Comparison of ENCODE assay signal across 18 cellular contexts in the genomic region with DNA sequence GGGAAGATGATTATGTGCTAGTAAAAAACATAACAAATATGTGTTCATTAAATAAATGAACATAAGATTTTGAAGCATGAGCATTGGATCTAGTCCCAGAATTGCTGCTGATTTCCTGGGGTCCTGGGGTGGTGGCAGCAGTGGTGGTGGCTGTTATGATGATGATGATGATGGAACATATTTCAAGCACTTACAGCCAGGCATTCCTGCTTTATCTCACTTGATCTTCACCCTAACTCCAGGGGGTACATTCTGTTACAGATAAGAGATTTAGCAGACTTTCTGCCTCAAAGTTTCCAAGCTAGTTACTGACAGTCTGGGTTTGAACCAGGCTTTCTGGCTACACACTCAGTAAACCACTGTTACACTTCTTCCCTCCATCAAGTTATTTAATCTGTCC. TPM values are rescaled to one million over a fixed set of nuclear protein-coding genes. Genes with fewer than 3 reads are reported as not detected.
DNase-seq lines count a peak whose midpoint lies in the region; TF ChIP-seq lines count a peak whose summit lies in the region.
"Had no signal": no experiment of that assay in that cellular context is flagged by ENCODE, and none has a peak within 500 bp of the region (broad histone marks: within the 10 kb centered on the region; RNA-seq: fewer than 3 reads in every experiment).

No MANE protein-coding gene starts in this region.

- peaks cover 5 to 18% (median 15%) of the 10 kb centered on the region in 4 donors for H3K36me3 ChIP-seq in liver (ENCODE audit: control insufficient read depth in 4 of 4, insufficient read depth in 3 of 4, low read depth in 1 of 4, low read length in 3 of 4)
- H3K36me3 ChIP-seq in Karpas-422 (ENCODE audit: insufficient read depth, low read length), result no peaks in the 10 kb centered on the region

- peaks cover 35% of the 10 kb centered on the region for H3K36me3 Mint-ChIP-seq in activated T-helper 1 cell treated with anti-CD3 and anti-CD28 coated beads, Interleukin-12 subunit alpha, Interleukin-12 subunit beta, Interleukin-2, Interleukin-4 antibody, amounts not matched to agents 30 ng/mL and 10 ng/mL and 1 ng/mL, durations not matched to agents 14 hours and 24 hours and 36 hours (ENCODE audit: low read depth)

- H3K4me2 ChIP-seq in Karpas-422 (ENCODE audit: low read depth, low read length, poor library complexity, severe bottlenecking), result no peak overlapping the region

- peak overlapping the region; percentile 7 for H3K27ac Mint-ChIP-seq in activated T-helper 1 cell treated with anti-CD3 and anti-CD28 coated beads, Interleukin-12 subunit alpha, Interleukin-12 subunit beta, Interleukin-2, Interleukin-4 antibody, amounts not matched to agents 30 ng/mL and 10 ng/mL and 1 ng/mL, durations not matched to agents 14 hours and 24 hours and 36 hours

- peak overlapping the region; percentile 92 to 97 for H3K27ac ChIP-seq in liver (ENCODE audit: low read depth in 1 of 2, low read length in 2 of 2)
- no peak overlapping the region for H3K27ac ChIP-seq in Karpas-422 (ENCODE audit: low read length)

- H3K27me3 ChIP-seq in liver (ENCODE audit: control insufficient read depth in 4 of 4, insufficient read depth in 4 of 4, low read length in 3 of 4) (no peaks in the 10 kb centered on the region), Karpas-422 (ENCODE audit: low read length) (no peaks in the 10 kb centered on the region)

- H3K4me3 Mint-ChIP-seq in activated T-helper 1 cell treated with anti-CD3 and anti-CD28 coated beads, Interleukin-12 subunit alpha, Interleukin-12 subunit beta, Interleukin-2, Interleukin-4 antibody, amounts not matched to agents 30 ng/mL and 10 ng/mL and 1 ng/mL, durations not matched to agents 14 hours and 24 hours and 36 hours, result no peak overlapping the region

- no peak for TF ChIP-seq RAD21 in liver (IDR thresholded peaks at IDR 0.05)

- peaks cover 19 to 81% (median 66%) of the 10 kb centered on the region in 4 donors for H3K4me1 ChIP-seq in liver (ENCODE audit: control insufficient read depth in 4 of 4, insufficient read depth in 4 of 4, low read length in 3 of 4)
- H3K4me1 ChIP-seq in Karpas-422 (ENCODE audit: low read length), result peaks cover 22% of the 10 kb centered on the region

- H3K79me2 ChIP-seq in Karpas-422 (ENCODE audit: low read length), result peaks cover 28% of the 10 kb centered on the region

- DNase-seq in 8988T (peak; percentile 14), EH (ENCODE audit: low read depth) (peak; percentile 82), Karpas-422 (no peak), NCI-H1092 treated with DMSO at 0.1 percent for 48 hours (lab: John Stamatoyannopoulos, UW) (no peak), NK-92 (lab: John Stamatoyannopoulos, UW; ENCODE audit: unreplicated experiment) (no peak), COR-L47 (lab: John Stamatoyannopoulos, UW) (no peak)
- no peak for DNase-seq in activated T-helper 1 cell treated with anti-CD3 and anti-CD28 coated beads, Interleukin-12 subunit alpha, Interleukin-12 subunit beta, Interleukin-2, Interleukin-4 antibody, amounts not matched to agents 30 ng/mL and 10 ng/mL and 1 ng/mL, durations not matched to agents 14 hours and 24 hours and 36 hours (ENCODE audit: low spot score)
- DNase-seq: activated CD4-positive, alpha-beta T cell treated with anti-CD3 and anti-CD28 coated beads for 4 hours; activated effector memory CD4-positive, alpha-beta T cell treated with anti-CD3 and anti-CD28 coated beads, Interleukin-2, amount 50 U/mL, for 16 hours; glutamatergic neuron; kidney glomerular epithelial cell; NCI-H1092; NCI-H446 treated with DMSO at 0.1 percent for 48 hours; OCI-M1; retina; stimulated activated CD4-positive, alpha-beta T cell treated with anti-CD3 and anti-CD28 coated beads, Interleukin-2, amount 100 ng/mL, for 48 hours had no signal

- H3K4me1 Mint-ChIP-seq in activated T-helper 1 cell treated with anti-CD3 and anti-CD28 coated beads, Interleukin-12 subunit alpha, Interleukin-12 subunit beta, Interleukin-2, Interleukin-4 antibody, amounts not matched to agents 30 ng/mL and 10 ng/mL and 1 ng/mL, durations not matched to agents 14 hours and 24 hours and 36 hours (ENCODE audit: low read depth), result peaks cover 36% of the 10 kb centered on the region

- no peaks in the 10 kb centered on the region for H3K9me2 ChIP-seq in Karpas-422 (replicated peaks; ENCODE audit: insufficient read depth, low read length)

- no peaks in the 10 kb centered on the region for H3K27me3 Mint-ChIP-seq in activated T-helper 1 cell treated with anti-CD3 and anti-CD28 coated beads, Interleukin-12 subunit alpha, Interleukin-12 subunit beta, Interleukin-2, Interleukin-4 antibody, amounts not matched to agents 30 ng/mL and 10 ng/mL and 1 ng/mL, durations not matched to agents 14 hours and 24 hours and 36 hours (ENCODE audit: insufficient read depth)

- H2AFZ ChIP-seq in Karpas-422 (ENCODE audit: low read length), result no peak overlapping the region

- no peak for TF ChIP-seq CTCF in liver (IDR thresholded peaks at IDR 0.05; ENCODE audit: low read depth, low read length, missing input control)

- no peak overlapping the region for H3K4me3 ChIP-seq in liver (ENCODE audit: low read depth in 1 of 3, low read length in 3 of 3)
- no peak overlapping the region for H3K4me3 ChIP-seq in Karpas-422 (ENCODE audit: low read length)
- H3K4me3 ChIP-seq: GM12878 had no signal

- no peak overlapping the region for H3K9ac ChIP-seq in liver (ENCODE audit: low read depth in 1 of 2, low read length in 2 of 2)
- H3K9ac ChIP-seq in Karpas-422 (ENCODE audit: low read length), result no peak overlapping the region

- no peaks in the 10 kb centered on the region for H3K9me3 ChIP-seq in liver (ENCODE audit: control insufficient read depth in 4 of 4, low read length in 3 of 4)
- no peaks in the 10 kb centered on the region for H3K9me3 ChIP-seq in Karpas-422 (ENCODE audit: low read length)

- intact Hi-C loops in activated T-helper 1 cell treated with anti-CD3 and anti-CD28 coated beads, Interleukin-12 subunit alpha, Interleukin-12 subunit beta, Interleukin-2, Interleukin-4 antibody, amounts not matched to agents 30 ng/mL and 10 ng/mL and 1 ng/mL, durations not matched to agents 14 hours and 24 hours and 36 hours (cut with micrococcal nuclease), result no loop called here

- H4K20me1 ChIP-seq in Karpas-422 (ENCODE audit: insufficient read depth, low read depth, low read length), result no peaks in the 10 kb centered on the region; the same call in 1 of the 2 replicates

- no peaks in the 10 kb centered on the region for H3K9me3 Mint-ChIP-seq in activated T-helper 1 cell treated with anti-CD3 and anti-CD28 coated beads, Interleukin-12 subunit alpha, Interleukin-12 subunit beta, Interleukin-2, Interleukin-4 antibody, amounts not matched to agents 30 ng/mL and 10 ng/mL and 1 ng/mL, durations not matched to agents 14 hours and 24 hours and 36 hours

TF ChIP-seq in liver, 16 proteins besides CTCF, POLR2A, EP300 and RAD21 (continues in another document):
- TF ChIP-seq, protein P1, sequence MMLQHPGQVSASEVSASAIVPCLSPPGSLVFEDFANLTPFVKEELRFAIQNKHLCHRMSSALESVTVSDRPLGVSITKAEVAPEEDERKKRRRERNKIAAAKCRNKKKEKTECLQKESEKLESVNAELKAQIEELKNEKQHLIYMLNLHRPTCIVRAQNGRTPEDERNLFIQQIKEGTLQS (IDR thresholded peaks at IDR 0.05), result no peak
- TF ChIP-seq RXRA (IDR thresholded peaks at IDR 0.05), result no peak
- no peak for TF ChIP-seq HNF4A (conservative IDR thresholded peaks at IDR 0.05)
- TF ChIP-seq, protein P2, sequence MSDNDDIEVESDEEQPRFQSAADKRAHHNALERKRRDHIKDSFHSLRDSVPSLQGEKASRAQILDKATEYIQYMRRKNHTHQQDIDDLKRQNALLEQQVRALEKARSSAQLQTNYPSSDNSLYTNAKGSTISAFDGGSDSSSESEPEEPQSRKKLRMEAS (IDR thresholded peaks at IDR 0.05), result no peak
- TF ChIP-seq YY1 (IDR thresholded peaks at IDR 0.05), result no peak
- TF ChIP-seq SP1 (IDR thresholded peaks at IDR 0.05), result no peak
- no peak for TF ChIP-seq FOXA1 (IDR thresholded peaks at IDR 0.05)
- no peak for TF ChIP-seq GABPA (IDR thresholded peaks at IDR 0.05 in 1 of 2, conservative IDR thresholded peaks at IDR 0.05 in 1 of 2)
- TF ChIP-seq TAF1 (conservative IDR thresholded peaks at IDR 0.05), result no peak

RNA-seq across cellular contexts. Expression of gene TRAPPC4, which starts 5.2 kb away (rescaled TPM):
- 141 and 142 TPM in 2 replicates for total RNA-seq in activated T-helper 1 cell treated with anti-CD3 and anti-CD28 coated beads, Interleukin-12 subunit alpha, Interleukin-12 subunit beta, Interleukin-2, Interleukin-4 antibody, amounts not matched to agents 30 ng/mL and 10 ng/mL and 1 ng/mL, durations not matched to agents 14 hours and 24 hours and 36 hours
- 10 to 100 TPM; 32.8 to 35.7 TPM for total RNA-seq in liver
- polyA plus RNA-seq in liver, result 10 to 100 TPM; 21.1 to 32.1 TPM
- total RNA-seq in Karpas-422 (2014; rRNA removed; shearing (Covaris generic); ENCODE audit: low replicate concordance), result 26.3 and 33.0 TPM in 2 replicates

RNA-seq across cellular contexts. Expression of gene RPS25, which starts 5.6 kb away (rescaled TPM):
- total RNA-seq in activated T-helper 1 cell treated with anti-CD3 and anti-CD28 coated beads, Interleukin-12 subunit alpha, Interleukin-12 subunit beta, Interleukin-2, Interleukin-4 antibody, amounts not matched to agents 30 ng/mL and 10 ng/mL and 1 ng/mL, durations not matched to agents 14 hours and 24 hours and 36 hours, result 1,440 and 1,455 TPM in 2 replicates
- total RNA-seq in liver, result 100 to 1,000 TPM; 228 to 294 TPM
- polyA plus RNA-seq in liver, result 100 to 1,000 TPM; 477 to 499 TPM
- 547 and 607 TPM in 2 replicates for total RNA-seq in Karpas-422 (2014; rRNA removed; shearing (Covaris generic); ENCODE audit: low replicate concordance)

RNA-seq across cellular contexts. Expression of gene SLC37A4, which starts 6.9 kb away (rescaled TPM):
- 24.3 and 28.7 TPM in 2 replicates for total RNA-seq in activated T-helper 1 cell treated with anti-CD3 and anti-CD28 coated beads, Interleukin-12 subunit alpha, Interleukin-12 subunit beta, Interleukin-2, Interleukin-4 antibody, amounts not matched to agents 30 ng/mL and 10 ng/mL and 1 ng/mL, durations not matched to agents 14 hours and 24 hours and 36 hours
- total RNA-seq in liver, result 100 to 1,000 TPM in 1 of 2 donors, 10 to 100 TPM in 1; 62.7 to 184 TPM
- 10 to 100 TPM; 93.8 to 98.7 TPM for polyA plus RNA-seq in liver
- 4.7 and 7.4 TPM in 2 replicates for total RNA-seq in Karpas-422 (2014; rRNA removed; shearing (Covaris generic); ENCODE audit: low replicate concordance)

RNA-seq across cellular contexts. Expression of gene CENATAC, which starts 25.8 kb away (rescaled TPM):
- total RNA-seq in activated T-helper 1 cell treated with anti-CD3 and anti-CD28 coated beads, Interleukin-12 subunit alpha, Interleukin-12 subunit beta, Interleukin-2, Interleukin-4 antibody, amounts not matched to agents 30 ng/mL and 10 ng/mL and 1 ng/mL, durations not matched to agents 14 hours and 24 hours and 36 hours, result 50.1 and 53.6 TPM in 2 replicates
- 10 to 100 TPM; 12.0 to 33.6 TPM for total RNA-seq in liver
- polyA plus RNA-seq in liver, result 10 to 100 TPM in 1 of 2 donors, 1 to 10 TPM in 1; 6.0 to 14.5 TPM
- total RNA-seq in Karpas-422 (2014; rRNA removed; shearing (Covaris generic); ENCODE audit: low replicate concordance), result 14.2 and 25.0 TPM in 2 replicates

RNA-seq across cellular contexts. Expression of gene HYOU1, which starts 33.3 kb away (rescaled TPM):
- total RNA-seq in activated T-helper 1 cell treated with anti-CD3 and anti-CD28 coated beads, Interleukin-12 subunit alpha, Interleukin-12 subunit beta, Interleukin-2, Interleukin-4 antibody, amounts not matched to agents 30 ng/mL and 10 ng/mL and 1 ng/mL, durations not matched to agents 14 hours and 24 hours and 36 hours, result 216 and 219 TPM in 2 replicates
- total RNA-seq in liver, result 100 to 1,000 TPM in 1 of 2 donors, 10 to 100 TPM in 1; 46.3 to 270 TPM
- polyA plus RNA-seq in liver, result 100 to 1,000 TPM in 1 of 2 donors, 10 to 100 TPM in 1; 41.6 to 191 TPM
- total RNA-seq in Karpas-422 (2014; rRNA removed; shearing (Covaris generic); ENCODE audit: low replicate concordance), result 27.3 and 32.5 TPM in 2 replicates

Comparison
In these comparisons a context has a peak if more than half of its experiments do, and no peak if none do; other contexts are left out.
1. DNase-seq: peak in 8988T (single experiment) and EH (single experiment); none in activated T-helper 1 cell treated with anti-CD3 and anti-CD28 coated beads, Interleukin-12 subunit alpha, Interleukin-12 subunit beta, Interleukin-2, Interleukin-4 antibody, amounts not matched to agents 30 ng/mL and 10 ng/mL and 1 ng/mL, durations not matched to agents 14 hours and 24 hours and 36 hours (single experiment), Karpas-422 (single experiment), NCI-H1092 treated with DMSO at 0.1 percent for 48 hours (single experiment), NK-92 (single experiment) and COR-L47 (single experiment).